Comparison of ENCODE assay signal across 8 cellular contexts in genomic region chr6:27688014-27688586, GRCh38.
DNase-seq lines count a peak whose midpoint lies in the region; ATAC-seq and TF ChIP-seq lines count a peak whose summit lies in the region.

No MANE protein-coding gene starts in this region.

- TF ChIP-seq EP300 in gastroesophageal sphincter (IDR thresholded peaks at IDR 0.05): no peak

- ATAC-seq in gastroesophageal sphincter (peak; percentile 87), omental fat pad (ENCODE audit: low FRiP score) (peak; percentile 95)

- 0 to 2% methylated on average over 12 to 17 of the region's 28 CpGs for WGBS in gastroesophageal sphincter (ENCODE audit: low coverage in 1 of 2), 2 donors
- WGBS in testis, 2 donors: 0 to 1% methylated on average over 28 of the region's 28 CpGs

- H3K4me1 ChIP-seq in gastroesophageal sphincter: peaks cover 0 to 16% (median 0%) of the 10 kb centered on the region in 3 donors
- no peaks in the 10 kb centered on the region for H3K4me1 ChIP-seq in testis

- TF ChIP-seq POLR2A in gastroesophageal sphincter (IDR thresholded peaks at IDR 0.05): no peak
- no peak for TF ChIP-seq POLR2A in testis (IDR thresholded peaks at IDR 0.05)

- no peaks in the 10 kb centered on the region for H3K27me3 ChIP-seq in H7 (ENCODE audit: control insufficient read depth, insufficient read depth, low read length)
- peaks cover 21% of the 10 kb centered on the region for H3K27me3 ChIP-seq in gastroesophageal sphincter
- H3K27me3 ChIP-seq in testis: no peaks in the 10 kb centered on the region

- H3K27ac ChIP-seq in gastroesophageal sphincter (peak overlapping the region in 3 of 4 donors; percentile 64 to 67 (median 65)), testis (peak overlapping the region; percentile 14 to 46)

- peaks cover 0 to 14% (median 0%) of the 10 kb centered on the region in 3 donors for H3K9me3 ChIP-seq in gastroesophageal sphincter
- no peaks in the 10 kb centered on the region for H3K9me3 ChIP-seq in testis

- H3K4me3 ChIP-seq in H7 (ENCODE audit: insufficient read depth, low read depth, low read length): peak overlapping the region; percentile 99
- H3K4me3 ChIP-seq in gastroesophageal sphincter: peak overlapping the region; percentile 25 to 54
- peak overlapping the region; percentile 27 to 56 for H3K4me3 ChIP-seq in testis

- no peak for TF ChIP-seq CTCF in gastroesophageal sphincter (IDR thresholded peaks at IDR 0.05)
- TF ChIP-seq CTCF in omental fat pad (IDR thresholded peaks at IDR 0.05): no peak
- TF ChIP-seq CTCF in testis (IDR thresholded peaks at IDR 0.05): no peak

- DNase-seq in DMS79 (lab: John Stamatoyannopoulos, UW): peak; percentile 29
- peak; percentile 74 for DNase-seq in H7
- DNase-seq in M059J (ENCODE audit: low read depth): peak; percentile 97
- peak; percentile 88 to 89 for DNase-seq in SHP77 (lab: John Stamatoyannopoulos, UW)
- DNase-seq in activated effector memory CD4-positive, alpha-beta T cell treated with Interleukin-2 at 50 U/mL for 16 hours: peak; percentile 65
- peak; percentile 79 for DNase-seq in omental fat pad (ENCODE audit: low spot score)
- DNase-seq in testis: peak; percentile 87

- H3K36me3 ChIP-seq in H7 (replicated peaks; ENCODE audit: control insufficient read depth, insufficient read depth, low read length) (no peaks in the 10 kb centered on the region), gastroesophageal sphincter (no peaks in the 10 kb centered on the region), testis (ENCODE audit: low read depth, missing control alignments) (no peaks in the 10 kb centered on the region)

- intact Hi-C loops in testis (cut with DNase I; ENCODE audit: low total_unique reads): no loop called here

Comparison
In these comparisons a context has a peak if more than half of its experiments do, and no peak if none do; other contexts are left out.
1. Peak in every context shown above with its lines: DNase-seq, ATAC-seq, H3K4me3 ChIP-seq and H3K27ac ChIP-seq.
2. DNase-seq: peak in every context shown above with its lines; median percentile 97 in M059J; 88 in SHP77; 87 in testis; 79 in omental fat pad; 74 in H7; 65 in activated effector memory CD4-positive, alpha-beta T cell treated with Interleukin-2 at 50 U/mL for 16 hours; 29 in DMS79.
3. H3K4me3 ChIP-seq: peak in every context shown above with its lines; median percentile 99 in H7; 42 in testis; 40 in gastroesophageal sphincter.